ENCODE assay signal across 14 cellular contexts in the genomic region with DNA sequence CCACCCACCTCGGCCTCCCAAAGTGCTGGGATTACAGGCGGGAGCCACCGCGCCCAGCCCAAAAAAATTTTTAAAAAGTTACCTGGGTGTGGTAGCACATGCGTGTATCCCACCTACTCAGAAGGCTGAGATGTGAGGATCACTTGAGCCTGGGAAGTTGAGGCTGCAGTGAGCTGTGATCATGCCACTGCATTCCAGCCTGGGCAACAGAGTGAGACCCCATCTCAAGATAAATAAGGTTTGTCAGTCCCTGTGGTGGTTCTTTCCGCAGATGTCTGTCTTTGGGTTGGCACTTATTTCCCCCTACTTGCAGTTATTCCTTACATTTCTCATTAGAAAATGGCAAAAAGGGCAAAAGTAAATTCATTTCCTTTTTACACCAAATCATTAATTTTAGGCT. TPM values are rescaled to one million over a fixed set of nuclear protein-coding genes. Genes with fewer than 3 reads are reported as not detected.
A peak's percentile ranks its signal among the peaks of the same experiment; 100 is the strongest.
DNase-seq lines count a peak whose midpoint lies in the region; ATAC-seq and TF ChIP-seq lines count a peak whose summit lies in the region.
"Had no signal": no experiment of that assay in that cellular context is flagged by ENCODE, and none has a peak within 500 bp of the region (broad histone marks: within the 10 kb centered on the region; RNA-seq: fewer than 3 reads in every experiment).

No MANE protein-coding gene starts in this region.

- DNase-seq in Caco-2 (no peak), RWPE2 (ENCODE audit: low spot score) (no peak), smooth muscle cell (lab: John Stamatoyannopoulos, UW; ENCODE audit: unreplicated experiment) (no peak), AG08395 (ENCODE audit: low spot score) (no peak), OCI-M1 (lab: John Stamatoyannopoulos, UW) (no peak), GM23248 (no peak)
- DNase-seq: activated CD4-positive, alpha-beta T cell treated with anti-CD3 and anti-CD28 coated beads, Interleukin-2, amount 50 U/mL, for 48 hours; amygdala; NCI-H187; NCI-H510A; stimulated activated CD4-positive, alpha-beta T cell treated with anti-CD3 and anti-CD28 coated beads, Interleukin-12 subunit alpha, Interleukin-12 subunit beta, amount 100 ng/mL, for 4 hours had no signal

- TF ChIP-seq CTCF in Caco-2 (IDR thresholded peaks at IDR 0.05; ENCODE audit: insufficient read depth in 1 of 2, low read depth in 1 of 2, low read length in 1 of 2, severe bottlenecking in 1 of 2, unreplicated experiment in 1 of 2) (no peak), RWPE2 (IDR thresholded peaks at IDR 0.05; ENCODE audit: poor library complexity, severe bottlenecking) (no peak), smooth muscle cell (IDR thresholded peaks at IDR 0.05; ENCODE audit: borderline replicate concordance, insufficient read depth, poor library complexity, severe bottlenecking) (no peak)

- H3K9me2 ChIP-seq in GM23248 (ENCODE audit: insufficient read depth) = no peaks in the 10 kb centered on the region

- H3K36me3 Mint-ChIP-seq in Caco-2 (ENCODE audit: insufficient read depth, unreplicated experiment) = peaks cover 66% of the 10 kb centered on the region

- no peak overlapping the region for H3K4me2 ChIP-seq in smooth muscle cell
- no peak overlapping the region for H3K4me2 ChIP-seq in GM23248 (ENCODE audit: unreplicated experiment)

- intact Hi-C loops in Caco-2 (cut with micrococcal nuclease; ENCODE audit: unreplicated experiment) = loop anchor here (1.0 kb wide), 2 partner anchors 9 to 25 kb away; no protein-coding TSS in a partner anchor

- H3K36me3 ChIP-seq in Caco-2 (ENCODE audit: control insufficient read depth, insufficient read depth, low read length) (peaks cover 1% of the 10 kb centered on the region), RWPE2 (ENCODE audit: low read depth) (peaks cover 34% of the 10 kb centered on the region), iPS-18a (ENCODE audit: control insufficient read depth, low read depth, low read length) (no peaks in the 10 kb centered on the region), smooth muscle cell (ENCODE audit: low read depth) (no peaks in the 10 kb centered on the region), GM23248 (ENCODE audit: low read depth) (no peaks in the 10 kb centered on the region)

- peaks cover 52% of the 10 kb centered on the region for H3K4me1 Mint-ChIP-seq in Caco-2 (ENCODE audit: low read depth, unreplicated experiment)

- H3K9ac ChIP-seq in iPS-18a (ENCODE audit: low read length) (no peak overlapping the region), smooth muscle cell (ENCODE audit: low read depth) (peak overlapping the region; percentile 50), GM23248 (no peak overlapping the region)

- H3K4me3 Mint-ChIP-seq in Caco-2 (ENCODE audit: unreplicated experiment) = peak overlapping the region; percentile 57
- H3K4me3 Mint-ChIP-seq: activated T-helper 1 cell treated with anti-CD3 and anti-CD28 coated beads, Interleukin-12 subunit alpha, Interleukin-12 subunit beta, Interleukin-2, Interleukin-4 antibody, amounts not matched to agents 30 ng/mL and 10 ng/mL and 1 ng/mL, durations not matched to agents 14 hours and 24 hours and 36 hours had no signal

- 99% methylated on average over 6 of the region's 6 CpGs for WGBS in smooth muscle cell (ENCODE audit: low lambda C conversion rate)
- 87 to 92% methylated on average over 6 of the region's 6 CpGs for WGBS in GM23248 (ENCODE audit: low coverage in 1 of 2, low lambda C conversion rate in 2 of 2, missing lambda C conversion rate in 2 of 2), 2 experiments

- POLR2A ChIA-PET in Caco-2 (lab: Charles Lee) = interaction anchor here (0.6 kb wide), 1 partner anchor 9 kb away, joined by 3 read pairs; no protein-coding TSS in a partner anchor

- H2AFZ ChIP-seq in smooth muscle cell (ENCODE audit: low read depth) = no peak overlapping the region
- H2AFZ ChIP-seq in GM23248 = no peak overlapping the region

- H3K27me3 Mint-ChIP-seq in Caco-2 (ENCODE audit: insufficient read depth, unreplicated experiment) = no peaks in the 10 kb centered on the region

- peaks cover 98% of the 10 kb centered on the region for H4K20me1 ChIP-seq in smooth muscle cell (ENCODE audit: low read depth)
- H4K20me1 ChIP-seq in GM23248 (ENCODE audit: insufficient read depth) = peaks cover 9% of the 10 kb centered on the region; the same call in 1 of the 2 replicates

- no peak overlapping the region for H3K4me3 ChIP-seq in Caco-2 (ENCODE audit: low read depth, low read length)
- H3K4me3 ChIP-seq in RWPE2 (ENCODE audit: severe bottlenecking) = no peak overlapping the region
- H3K4me3 ChIP-seq in iPS-18a (ENCODE audit: low read length) = no peak overlapping the region
- H3K4me3 ChIP-seq in smooth muscle cell = no peak overlapping the region
- H3K4me3 ChIP-seq in GM23248 = no peak overlapping the region
- H3K4me3 ChIP-seq: SK-N-MC had no signal

- peak overlapping the region; percentile 76 for H3K27ac Mint-ChIP-seq in Caco-2 (ENCODE audit: unreplicated experiment)
- H3K27ac Mint-ChIP-seq: activated T-helper 1 cell treated with anti-CD3 and anti-CD28 coated beads, Interleukin-12 subunit alpha, Interleukin-12 subunit beta, Interleukin-2, Interleukin-4 antibody, amounts not matched to agents 30 ng/mL and 10 ng/mL and 1 ng/mL, durations not matched to agents 14 hours and 24 hours and 36 hours had no signal

- H3K4me1 ChIP-seq in Caco-2 (peaks cover 80% of the 10 kb centered on the region), RWPE2 (ENCODE audit: insufficient read depth, poor library complexity, severe bottlenecking) (peaks cover 28% of the 10 kb centered on the region), iPS-18a (ENCODE audit: control insufficient read depth, low read depth, low read length) (peaks cover 32% of the 10 kb centered on the region), smooth muscle cell (ENCODE audit: low read depth) (peaks cover 16% of the 10 kb centered on the region), GM23248 (ENCODE audit: insufficient read depth) (peaks cover 21% of the 10 kb centered on the region)

- H3K9me3 Mint-ChIP-seq in Caco-2 (ENCODE audit: unreplicated experiment) = no peaks in the 10 kb centered on the region
- H3K9me3 Mint-ChIP-seq: activated T-helper 1 cell treated with anti-CD3 and anti-CD28 coated beads, Interleukin-12 subunit alpha, Interleukin-12 subunit beta, Interleukin-2, Interleukin-4 antibody, amounts not matched to agents 30 ng/mL and 10 ng/mL and 1 ng/mL, durations not matched to agents 14 hours and 24 hours and 36 hours had no signal

- BruUV-seq in Caco-2 (replicated peaks; lab: Mats Ljungman, UMichigan) = no TSS peak

- no peak for ATAC-seq in RWPE2 (ENCODE audit: low read depth)

- H3K79me2 ChIP-seq in smooth muscle cell (ENCODE audit: low read depth) = peaks cover 89% of the 10 kb centered on the region
- H3K79me2 ChIP-seq in GM23248 (ENCODE audit: insufficient read depth) = peaks cover 97% of the 10 kb centered on the region

- H3F3A ChIP-seq in smooth muscle cell (ENCODE audit: low read depth) (peaks cover 6% of the 10 kb centered on the region), GM23248 (ENCODE audit: insufficient read depth) (peaks cover 24% of the 10 kb centered on the region)

- in situ Hi-C loops in GM23248 (cut with MboI) = no loop called here

- H3K27ac ChIP-seq in RWPE2 (ENCODE audit: poor library complexity, severe bottlenecking) = peak overlapping the region; percentile 58
- peak overlapping the region; percentile 38 for H3K27ac ChIP-seq in iPS-18a (ENCODE audit: low read length)
- H3K27ac ChIP-seq in smooth muscle cell (ENCODE audit: low read depth) = peak overlapping the region; percentile 69
- H3K27ac ChIP-seq in GM23248 = no peak overlapping the region
- H3K27ac ChIP-seq: SK-N-MC had no signal

- CTCF ChIA-PET in Caco-2 (lab: Charles Lee) = no interaction called here

- H3K9me3 ChIP-seq in Caco-2 (no peaks in the 10 kb centered on the region), RWPE2 (ENCODE audit: severe bottlenecking) (no peaks in the 10 kb centered on the region), iPS-18a (ENCODE audit: control insufficient read depth, low read depth, low read length) (no peaks in the 10 kb centered on the region), smooth muscle cell (replicated peaks; ENCODE audit: low read depth) (no peaks in the 10 kb centered on the region), GM23248 (ENCODE audit: low read depth) (no peaks in the 10 kb centered on the region)

- H3K27me3 ChIP-seq in Caco-2 (replicated peaks; ENCODE audit: control insufficient read depth, insufficient read depth, low read length) (no peaks in the 10 kb centered on the region), RWPE2 (ENCODE audit: insufficient read depth, poor library complexity, severe bottlenecking) (no peaks in the 10 kb centered on the region), iPS-18a (ENCODE audit: control insufficient read depth, insufficient read depth, low read length) (no peaks in the 10 kb centered on the region), smooth muscle cell (ENCODE audit: low read depth) (no peaks in the 10 kb centered on the region), GM23248 (replicated peaks; ENCODE audit: insufficient read depth) (no peaks in the 10 kb centered on the region)

RNA-seq across cellular contexts. Expression of gene MARK2, which starts 8.0 kb away (rescaled TPM):
- total RNA-seq in Caco-2 (2022) (63.5 and 64.5 TPM in 2 replicates), smooth muscle cell (14.2 and 16.9 TPM in 2 replicates)
- polyA plus RNA-seq in smooth muscle cell (23.3 and 32.4 TPM in 2 replicates), GM23248 (2016; fragmentation: Nextera tagmentation; extraction: Ambion mirVana) (8.6 and 8.9 TPM in 2 replicates)
- 14.8 and 15.8 TPM in 2 replicates for total RNA-seq in GM23248 (2014; rRNA removed; shearing (Covaris generic))

RNA-seq across cellular contexts. Expression of gene SPINDOC, which starts 33.6 kb away (rescaled TPM):
- 71.2 and 72.1 TPM in 2 replicates for total RNA-seq in Caco-2 (2022)
- total RNA-seq in smooth muscle cell = 13.6 and 15.3 TPM in 2 replicates
- polyA plus RNA-seq in smooth muscle cell = 12.1 and 13.7 TPM in 2 replicates
- 10.6 and 15.3 TPM in 2 replicates for total RNA-seq in GM23248 (2014; rRNA removed; shearing (Covaris generic))
- polyA plus RNA-seq in GM23248 (2016; fragmentation: Nextera tagmentation; extraction: Ambion mirVana) = 0.30 and 0.86 TPM in 2 replicates
